In the genomic region with DNA sequence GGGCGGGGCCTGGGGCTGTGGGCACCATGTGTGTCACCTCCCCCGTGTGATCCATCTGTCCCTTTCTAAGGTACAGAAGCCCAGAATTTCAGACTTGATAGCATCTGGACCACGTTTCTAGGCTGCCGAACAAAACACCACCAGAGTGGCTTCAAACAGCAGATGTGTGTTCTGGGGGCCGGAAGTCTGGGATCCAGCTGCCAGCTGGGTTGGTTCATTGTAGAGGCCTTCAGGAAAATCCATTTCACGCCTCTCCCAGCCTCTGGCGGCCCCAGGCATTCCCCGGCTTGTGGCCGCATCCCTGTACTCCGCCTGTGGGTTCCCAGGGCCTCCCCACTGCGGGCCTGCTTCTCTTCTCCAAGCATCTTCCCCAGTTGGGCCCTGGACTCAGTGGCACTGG, we compare ENCODE assay signal across 20 cellular contexts. TPM values are rescaled to one million over a fixed set of nuclear protein-coding genes. Genes with fewer than 3 reads are reported as not detected.
"Had no signal": no experiment of that assay in that cellular context is flagged by ENCODE, and none has a peak within 500 bp of the region (broad histone marks: within the 10 kb centered on the region; RNA-seq: fewer than 3 reads in every experiment).

No MANE protein-coding gene starts in this region.

- H3K9me3 ChIP-seq: body of pancreas, colonic mucosa, left ventricle myocardium inferior, prostate gland, right atrium auricular region, tibial nerve, uterus had no signal

- DNase-seq: activated naive CD8-positive, alpha-beta T cell treated with anti-CD3 and anti-CD28 coated beads, Interleukin-2, amount 10 ng/mL, durations not matched to agents 7 days and 5 days; body of pancreas; colonic mucosa; endodermal cell; glutamatergic neuron; left ventricle myocardium inferior; mesenchymal stem cell; T1000; uterus had no signal

- H3K4me3 Mint-ChIP-seq: activated naive CD8-positive, alpha-beta T cell treated with anti-CD3 and anti-CD28 coated beads, Interleukin-2, amount 10 ng/mL, durations not matched to agents 7 days and 5 days; activated T-helper 1 cell treated with anti-CD3 and anti-CD28 coated beads, Interleukin-12 subunit alpha, Interleukin-12 subunit beta, Interleukin-2, Interleukin-4 antibody, amounts not matched to agents 30 ng/mL and 10 ng/mL and 1 ng/mL, durations not matched to agents 14 hours and 24 hours and 36 hours; endodermal cell; neural progenitor cell; stimulated activated naive CD8-positive, alpha-beta T cell treated with anti-CD3 and anti-CD28 coated beads, Interleukin-15, Interleukin-2, amounts not matched to agents 100 ng/mL and 50 ng/mL, for 24 hours had no signal

- H3K4me3 ChIP-seq: body of pancreas, colonic mucosa, left ventricle myocardium inferior, neural progenitor cell, prostate gland, right atrium auricular region, skin epidermis, tibial nerve, uterus had no signal

- H3K27ac Mint-ChIP-seq: activated naive CD8-positive, alpha-beta T cell treated with anti-CD3 and anti-CD28 coated beads, Interleukin-2, amount 10 ng/mL, durations not matched to agents 7 days and 5 days; endodermal cell; neural progenitor cell; stimulated activated naive CD8-positive, alpha-beta T cell treated with anti-CD3 and anti-CD28 coated beads, Interleukin-15, Interleukin-2, amounts not matched to agents 100 ng/mL and 50 ng/mL, for 24 hours had no signal

- H3K4me1 ChIP-seq: colonic mucosa, neural progenitor cell, uterus had no signal

- H3K27ac ChIP-seq: body of pancreas, colonic mucosa, epithelial cell of prostate, left ventricle myocardium inferior, neural progenitor cell, prostate gland, right atrium auricular region, tibial nerve, uterus had no signal

- H3K4me2 ChIP-seq: neural progenitor cell had no signal

- H2AFZ ChIP-seq: neural progenitor cell had no signal

- H3K9me3 Mint-ChIP-seq: activated CD4-positive, alpha-beta T cell treated with anti-CD3 and anti-CD28 coated beads, Interleukin-2, amount 10 ng/mL, durations not matched to agents 7 days and 5 days; activated naive CD8-positive, alpha-beta T cell treated with anti-CD3 and anti-CD28 coated beads, Interleukin-2, amount 10 ng/mL, durations not matched to agents 7 days and 5 days; activated T-helper 1 cell treated with anti-CD3 and anti-CD28 coated beads, Interleukin-12 subunit alpha, Interleukin-12 subunit beta, Interleukin-2, Interleukin-4 antibody, amounts not matched to agents 30 ng/mL and 10 ng/mL and 1 ng/mL, durations not matched to agents 14 hours and 24 hours and 36 hours; endodermal cell; neural progenitor cell; stimulated activated naive CD8-positive, alpha-beta T cell treated with anti-CD3 and anti-CD28 coated beads, Interleukin-15, Interleukin-2, amounts not matched to agents 100 ng/mL and 50 ng/mL, for 24 hours had no signal

- H3K27me3 ChIP-seq: body of pancreas, colonic mucosa, neural progenitor cell, right atrium auricular region, tibial nerve, uterus had no signal

- H3K27me3 Mint-ChIP-seq: activated CD4-positive, alpha-beta T cell treated with anti-CD3 and anti-CD28 coated beads, Interleukin-2, amount 10 ng/mL, durations not matched to agents 7 days and 5 days; activated naive CD8-positive, alpha-beta T cell treated with anti-CD3 and anti-CD28 coated beads, Interleukin-2, amount 10 ng/mL, durations not matched to agents 7 days and 5 days; stimulated activated naive CD8-positive, alpha-beta T cell treated with anti-CD3 and anti-CD28 coated beads, Interleukin-15, Interleukin-2, amounts not matched to agents 100 ng/mL and 50 ng/mL, for 24 hours had no signal

- H3K36me3 Mint-ChIP-seq: activated naive CD8-positive, alpha-beta T cell treated with anti-CD3 and anti-CD28 coated beads, Interleukin-2, amount 10 ng/mL, durations not matched to agents 7 days and 5 days; naive thymus-derived CD4-positive, alpha-beta T cell; neural progenitor cell had no signal

- ATAC-seq: body of pancreas had no signal

- H3K36me3 ChIP-seq: colonic mucosa, left ventricle myocardium inferior, neural progenitor cell, prostate gland, right atrium auricular region, tibial nerve, uterus had no signal

- H3K9ac ChIP-seq: neural progenitor cell had no signal

RNA-seq across cellular contexts. Expression of a gene that starts 39.6 kb away (rescaled TPM):
- total RNA-seq: activated CD4-positive, alpha-beta T cell treated with anti-CD3 and anti-CD28 coated beads, Interleukin-2, amount 10 ng/mL, durations not matched to agents 7 days and 5 days; activated naive CD8-positive, alpha-beta T cell treated with anti-CD3 and anti-CD28 coated beads, Interleukin-2, amount 10 ng/mL, durations not matched to agents 7 days and 5 days; activated T-helper 1 cell treated with anti-CD3 and anti-CD28 coated beads, Interleukin-12 subunit alpha, Interleukin-12 subunit beta, Interleukin-2, Interleukin-4 antibody, amounts not matched to agents 30 ng/mL and 10 ng/mL and 1 ng/mL, durations not matched to agents 14 hours and 24 hours and 36 hours; body of pancreas; colonic mucosa; left ventricle myocardium inferior; naive thymus-derived CD4-positive, alpha-beta T cell; right atrium auricular region; tibial nerve had no signal
- polyA plus RNA-seq: keratinocyte; naive thymus-derived CD4-positive, alpha-beta T cell had no signal

RNA-seq across cellular contexts. Expression of a gene that starts 52.0 kb away (rescaled TPM):
- total RNA-seq: activated CD4-positive, alpha-beta T cell treated with anti-CD3 and anti-CD28 coated beads, Interleukin-2, amount 10 ng/mL, durations not matched to agents 7 days and 5 days; activated naive CD8-positive, alpha-beta T cell treated with anti-CD3 and anti-CD28 coated beads, Interleukin-2, amount 10 ng/mL, durations not matched to agents 7 days and 5 days; activated T-helper 1 cell treated with anti-CD3 and anti-CD28 coated beads, Interleukin-12 subunit alpha, Interleukin-12 subunit beta, Interleukin-2, Interleukin-4 antibody, amounts not matched to agents 30 ng/mL and 10 ng/mL and 1 ng/mL, durations not matched to agents 14 hours and 24 hours and 36 hours; naive thymus-derived CD4-positive, alpha-beta T cell had no signal
- polyA plus RNA-seq: keratinocyte; naive thymus-derived CD4-positive, alpha-beta T cell had no signal
